In the genomic region with DNA sequence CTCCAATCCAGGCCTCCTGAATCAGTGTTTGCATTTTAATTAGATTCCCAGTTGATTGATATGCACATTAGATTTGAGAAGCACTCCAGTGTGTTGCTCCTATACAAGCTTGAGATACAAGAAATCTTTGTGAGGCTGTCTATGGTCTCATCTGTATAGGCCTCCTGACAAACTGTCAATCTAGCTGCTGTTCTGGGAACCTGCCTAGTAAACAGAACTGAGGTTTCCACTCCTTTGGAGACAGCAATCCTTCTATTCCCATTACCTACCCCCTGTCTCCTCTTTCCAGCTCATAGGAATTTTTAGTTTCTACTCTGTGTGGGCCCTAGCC, we compare ENCODE assay signal across 14 cellular contexts.
DNase-seq lines count a peak whose midpoint lies in the region; ATAC-seq, FAIRE-seq and TF ChIP-seq lines count a peak whose summit lies in the region.
"Had no signal": no experiment of that assay in that cellular context is flagged by ENCODE, and none has a peak within 500 bp of the region (broad histone marks: within the 10 kb centered on the region; RNA-seq: fewer than 3 reads in every experiment).

No MANE protein-coding gene starts in this region.

- no peaks in the 10 kb centered on the region for H4K20me1 ChIP-seq in HepG2 (ENCODE audit: insufficient read depth, low read length)

- no peaks in the 10 kb centered on the region for H3K79me2 ChIP-seq in HepG2 (ENCODE audit: insufficient read depth, low read length)

- no TSS peak for BruUV-seq in HepG2 (replicated peaks; lab: Mats Ljungman, UMichigan)

- POLR2A ChIA-PET in HepG2 (lab: Yijun Ruan, JAX), result no interaction called here

- H3K9ac ChIP-seq in HepG2 (ENCODE audit: insufficient read depth, low read depth, low read length), result no peak overlapping the region

- H3K27ac ChIP-seq in HepG2 (ENCODE audit: extremely low read length, insufficient read depth, low read length) (no peak overlapping the region), right lobe of liver (no peak overlapping the region), upper lobe of right lung (no peak overlapping the region), esophagus squamous epithelium (no peak overlapping the region)
- H3K27ac ChIP-seq: coronary artery had no signal

- TF ChIP-seq EP300 in HepG2 (IDR thresholded peaks at IDR 0.05; ENCODE audit: low read depth in 2 of 2, low read length in 2 of 2) (no peak), HepG2 (CRISPR knock-in tag; IDR thresholded peaks at IDR 0.05; ENCODE audit: borderline replicate concordance) (no peak)

- TF ChIP-seq POLR2A in HepG2 (IDR thresholded peaks at IDR 0.05; ENCODE audit: insufficient read depth in 1 of 2, low read depth in 2 of 2, low read length in 2 of 2), result no peak
- TF ChIP-seq POLR2A in right lobe of liver (IDR thresholded peaks at IDR 0.05), result no peak
- TF ChIP-seq POLR2A in esophagus squamous epithelium (IDR thresholded peaks at IDR 0.05), result no peak

- H2AFZ ChIP-seq in HepG2 (ENCODE audit: low read length), result no peak overlapping the region

- TF ChIP-seq RAD21 in HepG2 (CRISPR knock-in tag; IDR thresholded peaks at IDR 0.05), result no peak

- no peak overlapping the region for H3K4me2 ChIP-seq in HepG2 (ENCODE audit: low read depth, low read length)

- no peaks in the 10 kb centered on the region for H3K27me3 ChIP-seq in HepG2 (ENCODE audit: control insufficient read depth in 1 of 2, insufficient read depth in 2 of 2, low read length in 2 of 2)
- no peaks in the 10 kb centered on the region for H3K27me3 ChIP-seq in right lobe of liver
- H3K27me3 ChIP-seq in upper lobe of right lung, result no peaks in the 10 kb centered on the region
- no peaks in the 10 kb centered on the region for H3K27me3 ChIP-seq in esophagus squamous epithelium

- CTCF ChIA-PET in HepG2 (lab: Yijun Ruan, JAX; ENCODE audit: low intra/inter-chr PET ratio, low total read pairs), result no interaction called here

- in situ Hi-C loops in HepG2 (cut with HindIII; ENCODE audit: extremely low pct_ligation_motif_present, low pct_unique_long_range_greater_than_20kb), result no loop called here

- H3K9me3 ChIP-seq in HepG2 (ENCODE audit: low read length) (no peaks in the 10 kb centered on the region), right lobe of liver (no peaks in the 10 kb centered on the region), upper lobe of right lung (no peaks in the 10 kb centered on the region), esophagus squamous epithelium (no peaks in the 10 kb centered on the region)

- H3K4me3 ChIP-seq in HepG2 (replicated peaks in 1 of 3; ENCODE audit: insufficient read depth in 1 of 3, low read depth in 2 of 3, low read length in 3 of 3) (no peak overlapping the region), right lobe of liver (no peak overlapping the region), upper lobe of right lung (no peak overlapping the region), esophagus squamous epithelium (no peak overlapping the region)
- H3K4me3 ChIP-seq: coronary artery had no signal

- peaks cover 15% of the 10 kb centered on the region for H3K4me1 ChIP-seq in HepG2 (ENCODE audit: insufficient read depth, low read length)
- H3K4me1 ChIP-seq in right lobe of liver, result no peaks in the 10 kb centered on the region
- H3K4me1 ChIP-seq in upper lobe of right lung, result no peaks in the 10 kb centered on the region
- no peaks in the 10 kb centered on the region for H3K4me1 ChIP-seq in esophagus squamous epithelium

- TF ChIP-seq CTCF in HepG2 (CRISPR knock-in tag; IDR thresholded peaks at IDR 0.05) (no peak), right lobe of liver (IDR thresholded peaks at IDR 0.05) (no peak), upper lobe of right lung (IDR thresholded peaks at IDR 0.05) (no peak), esophagus squamous epithelium (IDR thresholded peaks at IDR 0.05) (no peak)

- no peak for FAIRE-seq in HepG2 (lab: Jason Lieb, UNC)

- intact Hi-C loops in HepG2 (cut with micrococcal nuclease; ENCODE audit: unreplicated experiment), result no loop called here
- intact Hi-C loops in right lobe of liver (cut with DNase I), result no loop called here
- intact Hi-C loops in upper lobe of right lung (cut with DNase I), result no loop called here
- intact Hi-C loops in esophagus squamous epithelium (cut with DNase I), result no loop called here

- ATAC-seq in HepG2, result peak; percentile 71
- no peak for ATAC-seq in right lobe of liver
- peak; percentile 21 for ATAC-seq in GM21723 (IDR thresholded peaks at IDR 0.05; ENCODE audit: unreplicated experiment)
- peak; percentile 5 for ATAC-seq in HG03108 (IDR thresholded peaks at IDR 0.05; ENCODE audit: unreplicated experiment)
- ATAC-seq in upper lobe of right lung, result no peak

- DNase-seq in HepG2 (ENCODE audit: low spot score), result no peak
- no peak for DNase-seq in right lobe of liver
- no peak for DNase-seq in SIG-M5 (lab: John Stamatoyannopoulos, UW)
- DNase-seq in upper lobe of right lung, result no peak
- no peak for DNase-seq in HPDE6-E6E7 (ENCODE audit: extremely low spot score)
- DNase-seq in esophagus squamous epithelium (lab: John Stamatoyannopoulos, UW), result no peak
- DNase-seq: amygdala, Calu3, MV-4-11, OCI-M1, SW 1271 had no signal

- no peaks in the 10 kb centered on the region for H3K36me3 ChIP-seq in HepG2 (replicated peaks in 1 of 2; ENCODE audit: control insufficient read depth in 1 of 2, insufficient read depth in 2 of 2, low read length in 2 of 2)
- H3K36me3 ChIP-seq in right lobe of liver, result no peaks in the 10 kb centered on the region
- H3K36me3 ChIP-seq in upper lobe of right lung, result no peaks in the 10 kb centered on the region
- H3K36me3 ChIP-seq in esophagus squamous epithelium, result no peaks in the 10 kb centered on the region

TF ChIP-seq in HepG2, 621 proteins besides CTCF, POLR2A, EP300 and RAD21:
- no peak for TF ChIP-seq ATF4 (CRISPR knock-in tag; IDR thresholded peaks at IDR 0.05)
- TF ChIP-seq, protein P1, sequence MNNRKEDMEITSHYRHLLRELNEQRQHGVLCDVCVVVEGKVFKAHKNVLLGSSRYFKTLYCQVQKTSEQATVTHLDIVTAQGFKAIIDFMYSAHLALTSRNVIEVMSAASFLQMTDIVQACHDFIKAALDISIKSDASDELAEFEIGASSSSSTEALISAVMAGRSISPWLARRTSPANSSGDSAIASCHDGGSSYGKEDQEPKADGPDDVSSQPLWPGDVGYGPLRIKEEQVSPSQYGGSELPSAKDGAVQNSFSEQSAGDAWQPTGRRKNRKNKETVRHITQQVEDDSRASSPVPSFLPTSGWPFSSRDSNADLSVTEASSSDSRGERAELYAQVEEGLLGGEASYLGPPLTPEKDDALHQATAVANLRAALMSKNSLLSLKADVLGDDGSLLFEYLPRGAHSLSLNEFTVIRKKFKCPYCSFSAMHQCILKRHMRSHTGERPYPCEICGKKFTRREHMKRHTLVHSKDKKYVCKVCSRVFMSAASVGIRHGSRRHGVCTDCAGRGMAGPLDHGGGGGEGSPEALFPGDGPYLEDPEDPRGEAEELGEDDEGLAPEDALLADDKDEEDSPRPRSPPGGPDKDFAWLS (CRISPR knock-in tag; IDR thresholded peaks at IDR 0.05; ENCODE audit: borderline replicate concordance), result no peak
- TF ChIP-seq, protein P2, sequence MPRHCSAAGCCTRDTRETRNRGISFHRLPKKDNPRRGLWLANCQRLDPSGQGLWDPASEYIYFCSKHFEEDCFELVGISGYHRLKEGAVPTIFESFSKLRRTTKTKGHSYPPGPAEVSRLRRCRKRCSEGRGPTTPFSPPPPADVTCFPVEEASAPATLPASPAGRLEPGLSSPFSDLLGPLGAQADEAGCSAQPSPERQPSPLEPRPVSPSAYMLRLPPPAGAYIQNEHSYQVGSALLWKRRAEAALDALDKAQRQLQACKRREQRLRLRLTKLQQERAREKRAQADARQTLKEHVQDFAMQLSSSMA (CRISPR knock-in tag; IDR thresholded peaks at IDR 0.05), result no peak
- no peak for TF ChIP-seq ZNF562 (CRISPR knock-in tag; IDR thresholded peaks at IDR 0.05; ENCODE audit: borderline replicate concordance)
- TF ChIP-seq CERS6 (CRISPR knock-in tag; IDR thresholded peaks at IDR 0.05), result no peak
- TF ChIP-seq ZNF432 (CRISPR knock-in tag; IDR thresholded peaks at IDR 0.05; ENCODE audit: borderline replicate concordance), result no peak
- no peak for TF ChIP-seq DNMT1 (CRISPR knock-in tag; IDR thresholded peaks at IDR 0.05)
- TF ChIP-seq TIGD3 (CRISPR knock-in tag; IDR thresholded peaks at IDR 0.05; ENCODE audit: borderline replicate concordance), result no peak

Comparison
In these comparisons a context has a peak if more than half of its experiments do, and no peak if none do; other contexts are left out.
1. ATAC-seq: peak in HepG2 (single experiment), GM21723 (single experiment) and HG03108 (single experiment); none in right lobe of liver (0 of 4) and upper lobe of right lung (single experiment).